ENCODE assay signal across 9 cellular contexts in the genomic region with DNA sequence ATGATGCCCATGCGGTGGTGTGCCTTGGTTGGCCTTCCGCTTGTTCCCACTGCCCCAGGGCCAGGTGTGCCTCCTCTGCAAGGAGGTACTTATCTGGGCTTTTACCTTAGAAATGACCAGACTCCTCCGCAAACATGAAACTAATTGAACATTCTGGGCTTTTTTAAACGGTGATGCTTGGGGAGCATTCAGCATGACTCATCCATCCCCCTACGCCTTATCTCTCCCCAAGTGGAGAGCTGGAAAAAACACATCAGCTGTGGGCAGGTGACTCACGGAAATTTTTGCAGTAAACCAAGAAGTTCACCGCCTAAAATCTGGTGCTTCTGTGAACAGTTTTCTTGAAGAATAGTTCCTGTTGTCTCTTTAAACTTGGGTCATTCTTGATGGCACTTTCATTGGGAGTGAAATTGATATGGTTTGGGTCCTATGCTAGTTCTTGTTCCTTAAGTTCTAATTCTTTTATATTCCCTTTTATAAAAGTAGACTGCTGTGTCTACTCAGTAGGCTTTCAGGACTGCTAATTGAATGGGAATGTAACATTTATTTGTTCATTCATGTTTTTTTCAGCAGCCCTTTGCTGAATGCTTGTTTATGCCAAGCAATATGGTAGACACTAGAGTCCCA.
A peak's percentile ranks its signal among the peaks of the same experiment; 100 is the strongest.
DNase-seq lines count a peak whose midpoint lies in the region; ATAC-seq and TF ChIP-seq lines count a peak whose summit lies in the region.
"Had no signal": no experiment of that assay in that cellular context is flagged by ENCODE, and none has a peak within 500 bp of the region (broad histone marks: within the 10 kb centered on the region; RNA-seq: fewer than 3 reads in every experiment).

No MANE protein-coding gene starts in this region.

- DNase-seq in HPDE6-E6E7 (ENCODE audit: extremely low spot score): peak; percentile 41
- peak in 2 of 3 experiments; percentile 44 to 64 for DNase-seq in activated CD8-positive, alpha-beta memory T cell treated with anti-CD3 and anti-CD28 coated beads for 48 hours (ENCODE audit: low read depth in 2 of 3, low spot score in 2 of 3)
- peak; percentile 36 for DNase-seq in epithelial cell of esophagus (ENCODE audit: low read depth)
- DNase-seq in stimulated activated CD8-positive, alpha-beta memory T cell treated with anti-CD3 and anti-CD28 coated beads, Interleukin-15, amount 100 ng/mL, for 48 hours (ENCODE audit: low read depth in 2 of 2): peak; percentile 76 to 80
- DNase-seq in iPS-NIHi11 (ENCODE audit: low spot score): no peak
- no peak for DNase-seq in NCI-H1105 treated with DMSO at 0.1 percent for 48 hours (lab: John Stamatoyannopoulos, UW)
- DNase-seq: upper lobe of left lung had no signal

- ATAC-seq in GM18502 (IDR thresholded peaks at IDR 0.05; ENCODE audit: poor library complexity, unreplicated experiment) (no peak), GM21367 (IDR thresholded peaks at IDR 0.05; ENCODE audit: unreplicated experiment) (no peak)

- no peak overlapping the region for H3K4me3 ChIP-seq in epithelial cell of esophagus (ENCODE audit: low read length)
- H3K4me3 ChIP-seq: upper lobe of left lung had no signal

- no peak for TF ChIP-seq CTCF in epithelial cell of esophagus (IDR thresholded peaks at IDR 0.05; ENCODE audit: insufficient read depth, low read depth, low read length, missing control alignments)

Comparison
In these comparisons a context has a peak if more than half of its experiments do, and no peak if none do; other contexts are left out.
1. DNase-seq: peak in HPDE6-E6E7 (single experiment), activated CD8-positive, alpha-beta memory T cell treated with anti-CD3 and anti-CD28 coated beads for 48 hours (2 of 3), epithelial cell of esophagus (single experiment) and stimulated activated CD8-positive, alpha-beta memory T cell treated with anti-CD3 and anti-CD28 coated beads, Interleukin-15, amount 100 ng/mL, for 48 hours (2 of 2); none in iPS-NIHi11 (single experiment) and NCI-H1105 treated with DMSO at 0.1 percent for 48 hours (single experiment).